In genomic region chr7:66099551-66100407, GRCh38 we compare ENCODE assay signal across 8 cellular contexts. TPM values are rescaled to one million over a fixed set of nuclear protein-coding genes. Genes with fewer than 3 reads are reported as not detected.
A peak's percentile ranks its signal among the peaks of the same experiment; 100 is the strongest.
DNase-seq lines count a peak whose midpoint lies in the region; ATAC-seq and TF ChIP-seq lines count a peak whose summit lies in the region.

No MANE protein-coding gene starts in this region.

- H3K9me3 ChIP-seq in T-helper 17 cell (ENCODE audit: control insufficient read depth, low read length, poor library complexity, severe bottlenecking): no peaks in the 10 kb centered on the region

- H3K4me3 ChIP-seq in NB4 (ENCODE audit: low read depth, low read length): peak overlapping the region; percentile 38
- peak overlapping the region; percentile 12 to 34 (median 26) for H3K4me3 ChIP-seq in skin epidermis

- H3K36me3 Mint-ChIP-seq in T-helper 17 cell (ENCODE audit: low read depth): no peaks in the 10 kb centered on the region
- no peaks in the 10 kb centered on the region for H3K36me3 Mint-ChIP-seq in immature natural killer cell

- POLR2A ChIA-PET in HEK293T (lab: Yijun Ruan, JAX): interaction anchor here (2.6 kb wide), 1 partner anchor 15 kb away, joined by 7 read pairs; the partner anchor contains the start of gene CRCP

- CTCF ChIA-PET in HEK293T (lab: Yijun Ruan, JAX): interaction anchor here (0.7 kb wide), 1 partner anchor 633 kb away, joined by 4 read pairs; no protein-coding TSS in a partner anchor

- no peak for TF ChIP-seq CTCF in NB4 (IDR thresholded peaks at IDR 0.05; ENCODE audit: low read depth, low read length)

- H3K27ac Mint-ChIP-seq in T-helper 17 cell (peak overlapping the region; percentile 95), immature natural killer cell (peak overlapping the region; percentile 60 to 90 (median 84))

- H3K4me1 Mint-ChIP-seq in T-helper 17 cell (peaks cover 10% of the 10 kb centered on the region), immature natural killer cell (peaks cover 12 to 13% of the 10 kb centered on the region in 2 donors)

- ATAC-seq in T-helper 17 cell: peak; percentile 84

- H3K27me3 Mint-ChIP-seq in T-helper 17 cell (no peaks in the 10 kb centered on the region), immature natural killer cell (ENCODE audit: low read depth in 3 of 3) (peaks cover 0 to 2% (median 0%) of the 10 kb centered on the region in 3 donors)

- H3K27ac ChIP-seq in skin epidermis: peak overlapping the region in 20 of 21 experiments; percentile 35 to 88 (median 78)

- DNase-seq in GM03348 (ENCODE audit: low spot score) (peak; percentile 68), HEK293T (ENCODE audit: extremely low spot score) (no peak), NB4 (ENCODE audit: low read depth) (peak; percentile 85), T-helper 17 cell (peak in 1 of 3 donors; percentile 11), brain pericyte (ENCODE audit: low read depth, low spot score) (peak; percentile 48), immature natural killer cell (peak in 1 of 3 donors; percentile 11), HuH-7 (ENCODE audit: low spot score) (no peak)

- peak overlapping the region; percentile 97 for H3K4me3 Mint-ChIP-seq in T-helper 17 cell
- H3K4me3 Mint-ChIP-seq in immature natural killer cell: peak overlapping the region; percentile 79 to 91 (median 80)

- H3K9me3 Mint-ChIP-seq in immature natural killer cell: no peaks in the 10 kb centered on the region

- no peak for TF ChIP-seq POLR2A in NB4 (IDR thresholded peaks at IDR 0.05; ENCODE audit: extremely low read depth, insufficient read length)

TF ChIP-seq in HEK293T, 16 proteins besides CTCF, POLR2A, EP300 and RAD21:
- TF ChIP-seq TARDBP (IDR thresholded peaks at IDR 0.05): no peak
- TF ChIP-seq CTBP1 (IDR thresholded peaks at IDR 0.05; ENCODE audit: borderline replicate concordance): no peak
- TF ChIP-seq SP1 (IDR thresholded peaks at IDR 0.05): no peak
- peak; percentile 52; the same call in 1 of the 2 replicates for TF ChIP-seq PKNOX1 (IDR thresholded peaks at IDR 0.05)
- no peak for TF ChIP-seq LEF1 (IDR thresholded peaks at IDR 0.05; ENCODE audit: borderline replicate concordance)
- TF ChIP-seq FOXK2 (IDR thresholded peaks at IDR 0.05): no peak
TF ChIP-seq in HEK293T: peak in this region for 1.

RNA-seq across cellular contexts. Expression of gene CRCP, which starts 14.9 kb away (rescaled TPM):
- total RNA-seq in T-helper 17 cell: 10 to 100 TPM; 35.2 to 40.3 TPM
- 10 to 100 TPM; 19.2 to 62.2 (median 23.2) TPM for polyA plus RNA-seq in immature natural killer cell

RNA-seq across cellular contexts. Expression of gene ASL, which starts 24.2 kb away (rescaled TPM):
- total RNA-seq in T-helper 17 cell: 10 to 100 TPM; 12.7 to 16.5 TPM
- polyA plus RNA-seq in immature natural killer cell: 10 to 100 TPM; 52.3 to 69.5 (median 55.5) TPM

Comparison
In these comparisons a context has a peak if more than half of its experiments do, and no peak if none do; other contexts are left out.
1. DNase-seq: peak in GM03348 (single experiment), NB4 (single experiment) and brain pericyte (single experiment); none in HEK293T (single experiment) and HuH-7 (single experiment).